In the genomic region with DNA sequence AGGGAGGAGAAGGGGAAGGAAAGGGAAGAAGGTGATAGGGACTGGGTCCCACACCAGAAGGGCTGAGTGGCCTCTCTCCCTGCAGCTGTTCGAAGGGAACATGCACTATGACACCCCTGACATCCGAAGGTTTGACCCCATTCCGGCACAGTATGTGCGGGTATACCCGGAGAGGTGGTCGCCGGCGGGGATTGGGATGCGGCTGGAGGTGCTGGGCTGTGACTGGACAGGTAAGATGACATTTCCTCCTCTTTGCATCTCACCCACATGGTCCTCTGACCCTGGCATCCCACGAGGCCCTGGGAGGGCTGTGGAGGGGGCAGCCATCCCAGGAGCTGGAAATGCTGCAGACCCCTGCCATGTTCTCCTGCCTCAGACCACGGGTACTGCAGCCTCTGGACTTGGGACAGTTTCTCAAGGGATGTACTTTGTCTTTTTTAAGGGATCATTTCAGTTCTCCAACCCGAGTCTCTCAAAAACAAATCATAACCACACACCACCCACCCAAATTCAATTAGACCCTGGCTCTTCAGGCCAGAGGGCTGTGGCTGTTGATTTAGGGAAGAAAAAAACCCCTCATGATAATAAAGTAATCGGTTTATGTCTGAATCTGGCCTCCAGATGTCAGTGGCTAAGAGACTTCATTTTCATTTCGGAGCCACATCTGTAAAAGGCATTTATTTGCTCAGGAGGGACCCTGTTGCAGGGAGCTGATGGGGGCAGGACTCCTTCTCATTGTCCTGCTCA, we compare ENCODE assay signal across 1 cellular context.
TF ChIP-seq lines count a peak whose summit lies in the region.

No MANE protein-coding gene starts in this region.

TF ChIP-seq in GM23338, 12 proteins besides CTCF, POLR2A, EP300 and RAD21 (continued from another document):
- TF ChIP-seq, protein P1, sequence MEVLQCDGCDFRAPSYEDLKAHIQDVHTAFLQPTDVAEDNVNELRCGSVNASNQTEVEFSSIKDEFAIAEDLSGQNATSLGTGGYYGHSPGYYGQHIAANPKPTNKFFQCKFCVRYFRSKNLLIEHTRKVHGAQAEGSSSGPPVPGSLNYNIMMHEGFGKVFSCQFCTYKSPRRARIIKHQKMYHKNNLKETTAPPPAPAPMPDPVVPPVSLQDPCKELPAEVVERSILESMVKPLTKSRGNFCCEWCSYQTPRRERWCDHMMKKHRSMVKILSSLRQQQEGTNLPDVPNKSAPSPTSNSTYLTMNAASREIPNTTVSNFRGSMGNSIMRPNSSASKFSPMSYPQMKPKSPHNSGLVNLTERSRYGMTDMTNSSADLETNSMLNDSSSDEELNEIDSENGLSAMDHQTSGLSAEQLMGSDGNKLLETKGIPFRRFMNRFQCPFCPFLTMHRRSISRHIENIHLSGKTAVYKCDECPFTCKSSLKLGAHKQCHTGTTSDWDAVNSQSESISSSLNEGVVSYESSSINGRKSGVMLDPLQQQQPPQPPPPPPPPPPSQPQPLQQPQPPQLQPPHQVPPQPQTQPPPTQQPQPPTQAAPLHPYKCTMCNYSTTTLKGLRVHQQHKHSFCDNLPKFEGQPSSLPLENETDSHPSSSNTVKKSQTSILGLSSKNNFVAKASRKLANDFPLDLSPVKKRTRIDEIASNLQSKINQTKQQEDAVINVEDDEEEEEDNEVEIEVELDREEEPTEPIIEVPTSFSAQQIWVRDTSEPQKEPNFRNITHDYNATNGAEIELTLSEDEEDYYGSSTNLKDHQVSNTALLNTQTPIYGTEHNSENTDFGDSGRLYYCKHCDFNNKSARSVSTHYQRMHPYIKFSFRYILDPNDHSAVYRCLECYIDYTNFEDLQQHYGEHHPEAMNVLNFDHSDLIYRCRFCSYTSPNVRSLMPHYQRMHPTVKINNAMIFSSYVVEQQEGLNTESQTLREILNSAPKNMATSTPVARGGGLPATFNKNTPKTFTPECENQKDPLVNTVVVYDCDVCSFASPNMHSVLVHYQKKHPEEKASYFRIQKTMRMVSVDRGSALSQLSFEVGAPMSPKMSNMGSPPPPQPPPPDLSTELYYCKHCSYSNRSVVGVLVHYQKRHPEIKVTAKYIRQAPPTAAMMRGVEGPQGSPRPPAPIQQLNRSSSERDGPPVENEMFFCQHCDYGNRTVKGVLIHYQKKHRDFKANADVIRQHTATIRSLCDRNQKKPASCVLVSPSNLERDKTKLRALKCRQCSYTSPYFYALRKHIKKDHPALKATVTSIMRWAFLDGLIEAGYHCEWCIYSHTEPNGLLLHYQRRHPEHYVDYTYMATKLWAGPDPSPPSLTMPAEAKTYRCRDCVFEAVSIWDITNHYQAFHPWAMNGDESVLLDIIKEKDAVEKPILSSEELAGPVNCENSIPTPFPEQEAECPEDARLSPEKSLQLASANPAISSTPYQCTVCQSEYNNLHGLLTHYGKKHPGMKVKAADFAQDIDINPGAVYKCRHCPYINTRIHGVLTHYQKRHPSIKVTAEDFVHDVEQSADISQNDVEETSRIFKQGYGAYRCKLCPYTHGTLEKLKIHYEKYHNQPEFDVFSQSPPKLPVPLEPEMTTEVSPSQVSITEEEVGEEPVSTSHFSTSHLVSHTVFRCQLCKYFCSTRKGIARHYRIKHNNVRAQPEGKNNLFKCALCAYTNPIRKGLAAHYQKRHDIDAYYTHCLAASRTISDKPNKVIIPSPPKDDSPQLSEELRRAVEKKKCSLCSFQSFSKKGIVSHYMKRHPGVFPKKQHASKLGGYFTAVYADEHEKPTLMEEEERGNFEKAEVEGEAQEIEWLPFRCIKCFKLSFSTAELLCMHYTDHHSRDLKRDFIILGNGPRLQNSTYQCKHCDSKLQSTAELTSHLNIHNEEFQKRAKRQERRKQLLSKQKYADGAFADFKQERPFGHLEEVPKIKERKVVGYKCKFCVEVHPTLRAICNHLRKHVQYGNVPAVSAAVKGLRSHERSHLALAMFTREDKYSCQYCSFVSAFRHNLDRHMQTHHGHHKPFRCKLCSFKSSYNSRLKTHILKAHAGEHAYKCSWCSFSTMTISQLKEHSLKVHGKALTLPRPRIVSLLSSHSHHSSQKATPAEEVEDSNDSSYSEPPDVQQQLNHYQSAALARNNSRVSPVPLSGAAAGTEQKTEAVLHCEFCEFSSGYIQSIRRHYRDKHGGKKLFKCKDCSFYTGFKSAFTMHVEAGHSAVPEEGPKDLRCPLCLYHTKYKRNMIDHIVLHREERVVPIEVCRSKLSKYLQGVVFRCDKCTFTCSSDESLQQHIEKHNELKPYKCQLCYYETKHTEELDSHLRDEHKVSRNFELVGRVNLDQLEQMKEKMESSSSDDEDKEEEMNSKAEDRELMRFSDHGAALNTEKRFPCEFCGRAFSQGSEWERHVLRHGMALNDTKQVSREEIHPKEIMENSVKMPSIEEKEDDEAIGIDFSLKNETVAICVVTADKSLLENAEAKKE (CRISPR knock-in tag; IDR thresholded peaks at IDR 0.05) = no peak
